ENCODE assay signal across 17 cellular contexts in the genomic region with DNA sequence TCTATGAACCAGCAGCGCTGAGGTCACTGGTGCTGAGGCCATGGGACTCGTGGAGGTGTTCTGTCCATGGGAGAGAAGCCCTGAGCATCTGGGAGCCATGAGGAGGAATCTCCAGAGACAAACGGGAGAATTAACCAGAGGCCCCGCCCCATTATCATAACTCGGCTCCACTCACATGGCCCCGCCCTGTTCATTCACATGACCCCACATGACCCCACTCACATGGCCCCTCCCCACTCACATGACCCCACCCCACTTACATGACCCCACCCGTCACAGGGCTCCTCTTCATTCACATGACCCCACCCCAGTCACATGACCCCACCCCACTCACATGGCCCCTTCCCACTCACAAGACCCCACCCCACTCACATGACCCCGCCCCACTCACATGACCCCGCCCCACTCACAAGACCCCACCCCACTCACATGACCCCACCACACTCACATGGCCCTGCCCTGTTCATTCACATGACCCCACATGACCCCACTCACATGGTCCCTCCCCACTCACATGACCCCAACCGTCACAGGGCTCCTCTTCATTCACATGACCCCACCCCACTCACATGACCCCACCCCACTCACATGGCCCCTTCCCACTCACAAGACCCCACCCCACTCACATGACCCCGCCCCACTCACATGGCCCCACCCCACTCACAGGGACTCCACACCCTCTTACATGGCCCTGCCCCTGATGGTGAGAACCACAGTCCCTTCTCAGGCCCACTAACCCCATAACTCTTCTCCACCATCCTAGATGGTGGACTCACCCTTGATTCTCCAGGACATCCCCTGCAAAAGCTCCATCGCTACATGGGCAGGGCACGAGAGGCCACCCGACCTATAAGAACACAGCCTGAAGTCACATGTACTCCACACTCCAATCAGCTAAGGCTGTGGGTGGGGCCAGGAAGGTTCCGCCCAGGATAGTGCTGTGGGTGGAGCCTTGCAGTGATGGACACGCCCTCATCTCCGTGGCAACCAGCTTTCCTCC.
DNase-seq lines count a peak whose midpoint lies in the region; FAIRE-seq and TF ChIP-seq lines count a peak whose summit lies in the region.
"Had no signal": no experiment of that assay in that cellular context is flagged by ENCODE, and none has a peak within 500 bp of the region (broad histone marks: within the 10 kb centered on the region; RNA-seq: fewer than 3 reads in every experiment).

No MANE protein-coding gene starts in this region.

- H2BK20ac ChIP-seq in H1 (ENCODE audit: low read length), result no peak overlapping the region

- no peak overlapping the region for H3K27ac ChIP-seq in A673 (ENCODE audit: low read depth, low read length, poor library complexity, severe bottlenecking)
- no peak overlapping the region for H3K27ac ChIP-seq in H1 (ENCODE audit: low read depth, low read length)
- H3K27ac ChIP-seq in osteoblast (ENCODE audit: low read depth, low read length), result no peak overlapping the region
- H3K27ac ChIP-seq: sigmoid colon, SK-N-MC had no signal

- H3K79me2 ChIP-seq in H1 (ENCODE audit: control insufficient read depth in 1 of 2, insufficient read depth in 2 of 2, low read length in 2 of 2), result no peaks in the 10 kb centered on the region
- no peaks in the 10 kb centered on the region for H3K79me2 ChIP-seq in osteoblast (ENCODE audit: insufficient read depth, low read length)

- no peak overlapping the region for H4K91ac ChIP-seq in H1 (replicated peaks; ENCODE audit: insufficient read length, low read length)

- TF ChIP-seq CTCF in A673 (conservative IDR thresholded peaks at IDR 0.05; ENCODE audit: low read depth, low read length) (no peak), NB4 (IDR thresholded peaks at IDR 0.05; ENCODE audit: low read depth, low read length) (no peak), H1 (IDR thresholded peaks at IDR 0.05; ENCODE audit: control extremely low read depth in 1 of 3, insufficient read depth in 1 of 3, low read depth in 1 of 3, low read length in 3 of 3) (no peak), osteoblast (IDR thresholded peaks at IDR 0.05; ENCODE audit: extremely low read depth, low read depth, low read length) (no peak)

- no peaks in the 10 kb centered on the region for H3K4me1 ChIP-seq in A673 (ENCODE audit: insufficient read depth, low read length, poor library complexity, severe bottlenecking)
- no peaks in the 10 kb centered on the region; a peak in 1 of 7 replicates for H3K4me1 ChIP-seq in H1 (replicated peaks in 1 of 4; ENCODE audit: control insufficient read depth in 3 of 4, insufficient read depth in 4 of 4, low read length in 3 of 4)
- no peaks in the 10 kb centered on the region for H3K4me1 ChIP-seq in osteoblast (ENCODE audit: insufficient read depth, low read length)
- H3K4me1 ChIP-seq: sigmoid colon had no signal

- no peak overlapping the region for H3K9ac ChIP-seq in H1 (replicated peaks in 1 of 4; ENCODE audit: extremely low read depth in 1 of 4, low read depth in 3 of 4, low read length in 3 of 4)

- TF ChIP-seq EP300 in H1 (IDR thresholded peaks at IDR 0.05; ENCODE audit: borderline replicate concordance in 1 of 2, low read depth in 2 of 2, low read length in 2 of 2), result no peak

- no peak overlapping the region for H2BK15ac ChIP-seq in H1 (ENCODE audit: low read length)

- H3K4ac ChIP-seq in H1 (replicated peaks; ENCODE audit: insufficient read length, low read depth, low read length), result no peak overlapping the region

- no peak for TF ChIP-seq RAD21 in H1 (IDR thresholded peaks at IDR 0.05 in 1 of 2, conservative IDR thresholded peaks at IDR 0.05 in 1 of 2; ENCODE audit: low read depth in 2 of 2, low read length in 2 of 2)

- H3K27me3 ChIP-seq in A673 (replicated peaks; ENCODE audit: insufficient read depth, low read depth, low read length, poor library complexity), result peaks cover 5% of the 10 kb centered on the region
- H3K27me3 ChIP-seq in H1 (replicated peaks in 1 of 4; ENCODE audit: control insufficient read depth in 3 of 4, extremely low read depth in 1 of 4, insufficient read depth in 3 of 4, low read length in 3 of 4), result no peaks in the 10 kb centered on the region; a peak in 1 of 7 replicates
- H3K27me3 ChIP-seq in osteoblast (ENCODE audit: insufficient read depth, low read length), result no peaks in the 10 kb centered on the region

- CTCF ChIA-PET in A673 (lab: Charles Lee) (no interaction called here), H1 (lab: Charles Lee; ENCODE audit: partially characterized antibody) (no interaction called here)

- whole genome bisulfite sequencing in H1 (ENCODE audit: extremely low coverage in 1 of 2, insufficient coverage in 1 of 2, insufficient read length in 1 of 2, insufficient replicate concordance in 2 of 2, low coverage in 1 of 2, low lambda C conversion rate in 2 of 2, missing lambda C conversion rate in 1 of 2), 2 experiments, result 85% methylated on average over 10 of the region's 17 CpGs; no CpG with 5 or more reads in 1 of the 2 experiments

- no peak overlapping the region for H2BK120ac ChIP-seq in H1 (replicated peaks; ENCODE audit: low read depth, low read length)

- H4K8ac ChIP-seq in H1 (ENCODE audit: extremely low read depth, insufficient read depth, low read length), result no peak overlapping the region

- H3K23ac ChIP-seq in H1 (ENCODE audit: insufficient read length), result no peak overlapping the region

- no peak overlapping the region for H2BK12ac ChIP-seq in H1 (ENCODE audit: low read depth, low read length)

- no peak overlapping the region for H2AFZ ChIP-seq in H1 (ENCODE audit: low read length)
- H2AFZ ChIP-seq in osteoblast (ENCODE audit: low read length), result no peak overlapping the region

- BruUV-seq in A673 (replicated peaks; lab: Mats Ljungman, UMichigan), result no TSS peak

- no peak for TF ChIP-seq POLR2A in NB4 (IDR thresholded peaks at IDR 0.05; ENCODE audit: extremely low read depth, insufficient read length)
- no peak for TF ChIP-seq POLR2A in H1 (IDR thresholded peaks at IDR 0.05; ENCODE audit: control extremely low read depth in 1 of 2, low read depth in 2 of 2, low read length in 2 of 2)

- H3K4me2 ChIP-seq in H1 (ENCODE audit: insufficient read depth in 1 of 2, low read depth in 2 of 2, low read length in 2 of 2) (no peak overlapping the region), osteoblast (ENCODE audit: insufficient read depth, low read length) (no peak overlapping the region)

- H3K4me3 ChIP-seq in A673 (ENCODE audit: low read depth, low read length, poor library complexity, severe bottlenecking) (no peak overlapping the region), NB4 (ENCODE audit: low read depth, low read length) (no peak overlapping the region), H1 (ENCODE audit: extremely low read depth in 1 of 4, insufficient read depth in 2 of 4, low read depth in 3 of 4, low read length in 4 of 4) (no peak overlapping the region), osteoblast (ENCODE audit: insufficient read depth, low read length) (no peak overlapping the region)
- H3K4me3 ChIP-seq: sigmoid colon, SK-N-MC had no signal

- intact Hi-C loops in A673 (cut with micrococcal nuclease; ENCODE audit: unreplicated experiment), result no loop called here

- H3K36me3 ChIP-seq in A673 (ENCODE audit: insufficient read depth, low read length, poor library complexity, severe bottlenecking) (no peaks in the 10 kb centered on the region), H1 (ENCODE audit: control insufficient read depth in 2 of 4, insufficient read depth in 4 of 4, low read length in 3 of 4) (no peaks in the 10 kb centered on the region), osteoblast (ENCODE audit: insufficient read depth, low read length) (no peaks in the 10 kb centered on the region)
- H3K36me3 ChIP-seq: sigmoid colon had no signal

- no peak overlapping the region for H2AK5ac ChIP-seq in H1 (ENCODE audit: low read depth, low read length)

- DNase-seq in A673 (ENCODE audit: low spot score), result peak; percentile 14
- DNase-seq in ELF-1 (ENCODE audit: low read depth, low spot score), result peak; percentile 52
- DNase-seq in NB4 (ENCODE audit: low read depth), result peak; percentile 23
- DNase-seq in H1 (ENCODE audit: low read depth in 1 of 2, low spot score in 2 of 2), result no peak
- DNase-seq in NCI-H510A (lab: John Stamatoyannopoulos, UW), result no peak
- DNase-seq in SHP77 treated with DMSO at 0.1 percent for 48 hours (lab: John Stamatoyannopoulos, UW), result no peak
- DNase-seq in osteoblast (ENCODE audit: insufficient read length, low spot score, missing footprints), result no peak
- DNase-seq: activated CD4-positive, alpha-beta T cell treated with anti-CD3 and anti-CD28 coated beads, Interleukin-2, amount 50 U/mL, for 1 hour; activated T-cell treated with anti-CD3 and anti-CD28 coated beads, Interleukin-2, amount 50 U/mL, for 1 hour; Calu3; cortex of kidney; foreskin melanocyte; NCI-H1694; NCI-H446; sigmoid colon had no signal

- no peak overlapping the region for H3K18ac ChIP-seq in H1 (ENCODE audit: extremely low read depth, low read length)

- H4K20me1 ChIP-seq in H1 (replicated peaks in 1 of 2; ENCODE audit: control insufficient read depth in 1 of 2, insufficient read depth in 2 of 2, low read length in 2 of 2) (no peaks in the 10 kb centered on the region), osteoblast (ENCODE audit: insufficient read depth, low read length) (no peaks in the 10 kb centered on the region)

- FAIRE-seq in H1 (lab: Jason Lieb, UNC), result peak; percentile 87
- FAIRE-seq: endothelial cell of umbilical vein had no signal

- H3K79me1 ChIP-seq in H1 (ENCODE audit: low read depth, low read length), result no peaks in the 10 kb centered on the region

- H3K56ac ChIP-seq in H1 (replicated peaks; ENCODE audit: insufficient read length, low read depth, low read length), result no peak overlapping the region

- H2BK5ac ChIP-seq in H1 (ENCODE audit: low read depth, low read length), result no peak overlapping the region

- no peak overlapping the region for H4K5ac ChIP-seq in H1 (ENCODE audit: insufficient read length, low read depth, low read length)

- POLR2A ChIA-PET in A673 (lab: Charles Lee; ENCODE audit: low non-redundant PET) (no interaction called here), H1 (lab: Charles Lee; ENCODE audit: partially characterized antibody) (no interaction called here)

- no peak overlapping the region for H3K14ac ChIP-seq in H1 (ENCODE audit: insufficient read length)

- H3K9me3 ChIP-seq in A673 (ENCODE audit: low read depth, low read length, poor library complexity, severe bottlenecking) (no peaks in the 10 kb centered on the region), H1 (ENCODE audit: insufficient read depth in 2 of 2, low read depth in 1 of 2, low read length in 1 of 2) (no peaks in the 10 kb centered on the region), osteoblast (ENCODE audit: low read depth, low read length) (no peaks in the 10 kb centered on the region)
- H3K9me3 ChIP-seq: sigmoid colon had no signal

- H3K23me2 ChIP-seq in H1 (ENCODE audit: low read depth, low read length), result no peaks in the 10 kb centered on the region

TF ChIP-seq in H1, 55 proteins besides CTCF, POLR2A, EP300 and RAD21 (continues in another document):
- TF ChIP-seq TAF7 (optimal IDR thresholded peaks at IDR 0.05; ENCODE audit: borderline replicate concordance, low read depth, low read length), result no peak

Comparison
In these comparisons a context has a peak if more than half of its experiments do, and no peak if none do; other contexts are left out.
1. DNase-seq: peak in A673 (single experiment), ELF-1 (single experiment) and NB4 (single experiment); none in H1 (0 of 2), NCI-H510A (single experiment), SHP77 treated with DMSO at 0.1 percent for 48 hours (single experiment) and osteoblast (single experiment).